9 cellular contexts compared by ENCODE assay signal in the genomic region with DNA sequence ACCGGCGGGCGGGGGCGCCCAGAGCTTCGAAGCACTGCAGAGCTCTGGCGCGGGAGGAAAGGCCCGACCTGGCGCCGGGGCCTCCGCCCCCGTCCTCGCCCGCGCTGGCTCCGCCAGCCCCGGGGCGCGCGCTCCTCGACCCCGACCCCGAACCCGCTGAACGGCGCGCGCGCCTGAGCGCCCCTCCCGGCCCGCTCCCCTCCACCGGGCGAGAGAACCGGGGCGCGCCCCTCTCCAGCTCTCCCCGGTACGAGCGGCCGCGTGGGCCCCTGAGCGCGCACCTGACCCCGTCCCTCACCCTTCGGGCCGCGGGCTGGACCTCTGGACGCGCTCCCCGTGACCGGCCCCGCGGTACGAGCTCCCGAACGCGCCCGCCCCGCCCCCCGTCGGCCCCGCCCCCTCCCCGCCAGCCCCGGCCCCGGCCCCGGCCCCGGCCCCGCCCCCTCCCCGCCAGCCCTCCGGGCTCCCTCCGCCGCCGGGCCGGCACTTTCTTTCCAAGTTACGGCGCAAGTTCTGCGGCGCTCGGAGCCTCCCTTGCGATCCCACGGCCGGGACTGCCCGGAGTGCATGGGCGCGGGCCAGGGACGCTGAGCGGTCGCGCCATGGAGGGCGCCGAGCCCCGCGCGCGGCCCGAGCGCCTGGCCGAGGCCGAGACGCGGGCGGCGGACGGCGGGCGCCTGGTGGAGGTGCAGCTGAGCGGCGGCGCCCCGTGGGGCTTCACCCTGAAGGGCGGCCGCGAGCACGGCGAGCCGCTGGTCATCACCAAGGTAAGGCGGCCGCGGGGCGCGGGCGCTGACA. TPM values are rescaled to one million over a fixed set of nuclear protein-coding genes. Genes with fewer than 3 reads are reported as not detected.
A peak's percentile ranks its signal among the peaks of the same experiment; 100 is the strongest.
DNase-seq lines count a peak whose midpoint lies in the region; ATAC-seq and TF ChIP-seq lines count a peak whose summit lies in the region.
"Had no signal": no experiment of that assay in that cellular context is flagged by ENCODE, and none has a peak within 500 bp of the region (broad histone marks: within the 10 kb centered on the region; RNA-seq: fewer than 3 reads in every experiment).

A gene with protein sequence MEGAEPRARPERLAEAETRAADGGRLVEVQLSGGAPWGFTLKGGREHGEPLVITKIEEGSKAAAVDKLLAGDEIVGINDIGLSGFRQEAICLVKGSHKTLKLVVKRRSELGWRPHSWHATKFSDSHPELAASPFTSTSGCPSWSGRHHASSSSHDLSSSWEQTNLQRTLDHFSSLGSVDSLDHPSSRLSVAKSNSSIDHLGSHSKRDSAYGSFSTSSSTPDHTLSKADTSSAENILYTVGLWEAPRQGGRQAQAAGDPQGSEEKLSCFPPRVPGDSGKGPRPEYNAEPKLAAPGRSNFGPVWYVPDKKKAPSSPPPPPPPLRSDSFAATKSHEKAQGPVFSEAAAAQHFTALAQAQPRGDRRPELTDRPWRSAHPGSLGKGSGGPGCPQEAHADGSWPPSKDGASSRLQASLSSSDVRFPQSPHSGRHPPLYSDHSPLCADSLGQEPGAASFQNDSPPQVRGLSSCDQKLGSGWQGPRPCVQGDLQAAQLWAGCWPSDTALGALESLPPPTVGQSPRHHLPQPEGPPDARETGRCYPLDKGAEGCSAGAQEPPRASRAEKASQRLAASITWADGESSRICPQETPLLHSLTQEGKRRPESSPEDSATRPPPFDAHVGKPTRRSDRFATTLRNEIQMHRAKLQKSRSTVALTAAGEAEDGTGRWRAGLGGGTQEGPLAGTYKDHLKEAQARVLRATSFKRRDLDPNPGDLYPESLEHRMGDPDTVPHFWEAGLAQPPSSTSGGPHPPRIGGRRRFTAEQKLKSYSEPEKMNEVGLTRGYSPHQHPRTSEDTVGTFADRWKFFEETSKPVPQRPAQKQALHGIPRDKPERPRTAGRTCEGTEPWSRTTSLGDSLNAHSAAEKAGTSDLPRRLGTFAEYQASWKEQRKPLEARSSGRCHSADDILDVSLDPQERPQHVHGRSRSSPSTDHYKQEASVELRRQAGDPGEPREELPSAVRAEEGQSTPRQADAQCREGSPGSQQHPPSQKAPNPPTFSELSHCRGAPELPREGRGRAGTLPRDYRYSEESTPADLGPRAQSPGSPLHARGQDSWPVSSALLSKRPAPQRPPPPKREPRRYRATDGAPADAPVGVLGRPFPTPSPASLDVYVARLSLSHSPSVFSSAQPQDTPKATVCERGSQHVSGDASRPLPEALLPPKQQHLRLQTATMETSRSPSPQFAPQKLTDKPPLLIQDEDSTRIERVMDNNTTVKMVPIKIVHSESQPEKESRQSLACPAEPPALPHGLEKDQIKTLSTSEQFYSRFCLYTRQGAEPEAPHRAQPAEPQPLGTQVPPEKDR (N-terminal part only) (plus strand): TSS at position 486 of the 798 bp plus-strand sequence. CDS start 117 bp downstream, at position 603.

- intact Hi-C loops in activated CD4-positive, alpha-beta T cell treated with anti-CD3 and anti-CD28 coated beads for 36 hours (cut with DNase I, micrococcal nuclease), result no loop called here
- intact Hi-C loops in body of pancreas (cut with DNase I) (no loop called here), left colon (cut with DNase I, micrococcal nuclease) (no loop called here)

- H3K4me1 ChIP-seq in body of pancreas (peaks cover 19% of the 10 kb centered on the region), suprapubic skin (peaks cover 13% of the 10 kb centered on the region)

- peak; percentile 10 for DNase-seq in activated CD4-positive, alpha-beta T cell treated with anti-CD3 and anti-CD28 coated beads for 36 hours
- no peak for DNase-seq in activated CD4-positive, alpha-beta T cell treated with anti-CD3 and anti-CD28 coated beads for 1 hour
- DNase-seq in body of pancreas, result peak; percentile 23 to 49 (median 31)
- peak in 1 of 2 donors; percentile 43 for DNase-seq in left colon
- no peak for DNase-seq in suprapubic skin (ENCODE audit: low spot score in 2 of 2)
- DNase-seq in COR-L47 (lab: John Stamatoyannopoulos, UW), result no peak

- H3K27me3 ChIP-seq in body of pancreas (no peaks in the 10 kb centered on the region), suprapubic skin (peaks cover 14% of the 10 kb centered on the region)

- no peak within 1 kb of the TSS for H3K4me3 Mint-ChIP-seq in activated CD4-positive, alpha-beta T cell treated with anti-CD3 and anti-CD28 coated beads for 36 hours

- H3K36me3 ChIP-seq in body of pancreas (replicated peaks in 1 of 2; ENCODE audit: insufficient read depth in 1 of 2, low read depth in 2 of 2), result no peaks in the 10 kb centered on the region
- no peaks in the 10 kb centered on the region for H3K36me3 ChIP-seq in suprapubic skin

- CTCF ChIA-PET in activated CD4-positive, alpha-beta T cell treated with anti-CD3 and anti-CD28 coated beads for 36 hours (lab: Charles Lee), result interaction anchor here (0.5 kb wide), 1 partner anchor 360 kb away, joined by 3 read pairs; no protein-coding TSS in a partner anchor

- no peaks in the 10 kb centered on the region for H3K36me3 Mint-ChIP-seq in activated CD4-positive, alpha-beta T cell treated with anti-CD3 and anti-CD28 coated beads for 36 hours (ENCODE audit: low read depth)

- peaks cover 33% of the 10 kb centered on the region for H3K27me3 Mint-ChIP-seq in activated CD4-positive, alpha-beta T cell treated with anti-CD3 and anti-CD28 coated beads for 36 hours

- ATAC-seq in activated CD4-positive, alpha-beta T cell treated with anti-CD3 and anti-CD28 coated beads for 36 hours, result no peak
- peak; percentile 77 for ATAC-seq in body of pancreas
- peak; percentile 64 for ATAC-seq in left colon
- no peak for ATAC-seq in HG02973 (IDR thresholded peaks at IDR 0.05; ENCODE audit: unreplicated experiment)
- ATAC-seq in GM18511 (IDR thresholded peaks at IDR 0.05; ENCODE audit: unreplicated experiment), result no peak

- WGBS in body of pancreas, 2 donors, result 0% methylated on average over 5 of the region's 123 CpGs; no CpG with 5 or more reads in 1 of the 2 donors
- no CpG with 5 or more reads among the region's 123 CpGs for WGBS in suprapubic skin

- TF ChIP-seq POLR2A in body of pancreas (IDR thresholded peaks at IDR 0.05), result no peak
- TF ChIP-seq POLR2A in suprapubic skin (IDR thresholded peaks at IDR 0.05), result no peak

- H3K9me3 ChIP-seq in body of pancreas (no peaks in the 10 kb centered on the region), suprapubic skin (no peaks in the 10 kb centered on the region)

- H3K4me3 ChIP-seq in body of pancreas (peak within 1 kb of the TSS; percentile 13 to 25), suprapubic skin (peak within 1 kb of the TSS; percentile 57)

- H3K27ac Mint-ChIP-seq in activated CD4-positive, alpha-beta T cell treated with anti-CD3 and anti-CD28 coated beads for 36 hours, result no peak within 1 kb of the TSS

- H3K27ac ChIP-seq in body of pancreas (peak within 1 kb of the TSS; percentile 35 to 77 (median 70)), suprapubic skin (peak within 1 kb of the TSS; percentile 51)

- no peak for TF ChIP-seq EP300 in suprapubic skin (IDR thresholded peaks at IDR 0.05)

- H3K9me3 Mint-ChIP-seq in activated CD4-positive, alpha-beta T cell treated with anti-CD3 and anti-CD28 coated beads for 36 hours (ENCODE audit: low read depth), result no peaks in the 10 kb centered on the region

- TF ChIP-seq CTCF in body of pancreas (IDR thresholded peaks at IDR 0.05), result no peak
- no peak for TF ChIP-seq CTCF in suprapubic skin (IDR thresholded peaks at IDR 0.05)

- H3K4me1 Mint-ChIP-seq in activated CD4-positive, alpha-beta T cell treated with anti-CD3 and anti-CD28 coated beads for 36 hours, result no peaks in the 10 kb centered on the region

- POLR2A ChIA-PET in activated CD4-positive, alpha-beta T cell treated with anti-CD3 and anti-CD28 coated beads for 36 hours (lab: Charles Lee), result no interaction called here

RNA-seq across cellular contexts. Expression of the gene that starts here (rescaled TPM):
- total RNA-seq in activated CD4-positive, alpha-beta T cell treated with anti-CD3 and anti-CD28 coated beads for 36 hours, result not detected
- total RNA-seq in body of pancreas, result 1 to 10 TPM; 9.9 TPM
- 10 to 100 TPM in 1 of 2 donors, 1 to 10 TPM in 1; 8.1 to 10.1 TPM for total RNA-seq in left colon
- total RNA-seq in suprapubic skin, result 10 to 100 TPM; 10.7 to 16.7 (median 11.8) TPM
- total RNA-seq: activated CD8-positive, alpha-beta memory T cell treated with anti-CD3 and anti-CD28 coated beads for 36 hours had no signal

Comparison
In these comparisons a context has a peak if more than half of its experiments do, and no peak if none do; other contexts are left out.
1. RNA of the gene that starts here (total RNA-seq): 10.7 to 16.7 TPM in suprapubic skin, 8.1 to 10.1 TPM in left colon and 9.9 TPM in body of pancreas; not detected in activated CD4-positive, alpha-beta T cell treated with anti-CD3 and anti-CD28 coated beads for 36 hours; every median in the first group is over 4 times any median in the second.
2. Peak in DNase-seq in activated CD4-positive, alpha-beta T cell treated with anti-CD3 and anti-CD28 coated beads for 36 hours; RNA of the gene not detected or under 1 TPM.
3. ATAC-seq: peak in body of pancreas (single experiment) and left colon (single experiment); none in activated CD4-positive, alpha-beta T cell treated with anti-CD3 and anti-CD28 coated beads for 36 hours (single experiment), HG02973 (single experiment) and GM18511 (single experiment).
4. DNase-seq: peak in body of pancreas (4 of 4); none in activated CD4-positive, alpha-beta T cell treated with anti-CD3 and anti-CD28 coated beads for 1 hour (single experiment), suprapubic skin (0 of 2) and COR-L47 (single experiment).